1 cellular context compared by ENCODE assay signal in genomic region chr17:48973806-48974205, GRCh38.
A peak's percentile ranks its signal among the peaks of the same experiment; 100 is the strongest.
TF ChIP-seq lines count a peak whose summit lies in the region.

No MANE protein-coding gene starts in this region.

TF ChIP-seq in HEK293, 187 proteins besides CTCF, POLR2A, EP300 and RAD21 (continued from another document):
- TF ChIP-seq KLF1 (tag by site-specific recombination; IDR thresholded peaks at IDR 0.05) (peak; percentile 45; the same call in 1 of the 2 replicates), PRDM4 (tag by site-specific recombination; IDR thresholded peaks at IDR 0.05) (peak; percentile 95)
